Comparison of ENCODE assay signal across 1 cellular context in the genomic region with DNA sequence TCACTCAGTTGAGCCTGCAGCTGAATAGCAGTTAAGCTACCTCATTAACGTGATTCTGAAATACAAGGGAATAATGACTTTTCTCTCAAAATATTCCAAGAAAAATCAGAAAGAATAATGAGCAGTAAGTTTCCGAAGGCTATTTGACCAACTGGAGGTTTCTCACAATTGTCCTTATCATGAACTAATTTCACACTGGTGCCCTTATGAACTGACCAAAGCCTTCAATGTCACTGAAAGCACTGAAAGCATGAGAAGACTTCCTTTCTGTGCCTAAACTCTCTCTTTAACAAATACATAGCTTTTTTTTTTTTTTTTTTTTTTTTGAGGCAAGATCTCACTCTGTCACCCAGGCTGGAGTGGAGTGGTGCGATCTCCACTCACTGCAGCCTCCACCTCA.
TF ChIP-seq lines count a peak whose summit lies in the region.

No MANE protein-coding gene starts in this region.

TF ChIP-seq in GM23338, 12 proteins besides CTCF, POLR2A, EP300 and RAD21 (continued from another document):
- TF ChIP-seq, protein P1, sequence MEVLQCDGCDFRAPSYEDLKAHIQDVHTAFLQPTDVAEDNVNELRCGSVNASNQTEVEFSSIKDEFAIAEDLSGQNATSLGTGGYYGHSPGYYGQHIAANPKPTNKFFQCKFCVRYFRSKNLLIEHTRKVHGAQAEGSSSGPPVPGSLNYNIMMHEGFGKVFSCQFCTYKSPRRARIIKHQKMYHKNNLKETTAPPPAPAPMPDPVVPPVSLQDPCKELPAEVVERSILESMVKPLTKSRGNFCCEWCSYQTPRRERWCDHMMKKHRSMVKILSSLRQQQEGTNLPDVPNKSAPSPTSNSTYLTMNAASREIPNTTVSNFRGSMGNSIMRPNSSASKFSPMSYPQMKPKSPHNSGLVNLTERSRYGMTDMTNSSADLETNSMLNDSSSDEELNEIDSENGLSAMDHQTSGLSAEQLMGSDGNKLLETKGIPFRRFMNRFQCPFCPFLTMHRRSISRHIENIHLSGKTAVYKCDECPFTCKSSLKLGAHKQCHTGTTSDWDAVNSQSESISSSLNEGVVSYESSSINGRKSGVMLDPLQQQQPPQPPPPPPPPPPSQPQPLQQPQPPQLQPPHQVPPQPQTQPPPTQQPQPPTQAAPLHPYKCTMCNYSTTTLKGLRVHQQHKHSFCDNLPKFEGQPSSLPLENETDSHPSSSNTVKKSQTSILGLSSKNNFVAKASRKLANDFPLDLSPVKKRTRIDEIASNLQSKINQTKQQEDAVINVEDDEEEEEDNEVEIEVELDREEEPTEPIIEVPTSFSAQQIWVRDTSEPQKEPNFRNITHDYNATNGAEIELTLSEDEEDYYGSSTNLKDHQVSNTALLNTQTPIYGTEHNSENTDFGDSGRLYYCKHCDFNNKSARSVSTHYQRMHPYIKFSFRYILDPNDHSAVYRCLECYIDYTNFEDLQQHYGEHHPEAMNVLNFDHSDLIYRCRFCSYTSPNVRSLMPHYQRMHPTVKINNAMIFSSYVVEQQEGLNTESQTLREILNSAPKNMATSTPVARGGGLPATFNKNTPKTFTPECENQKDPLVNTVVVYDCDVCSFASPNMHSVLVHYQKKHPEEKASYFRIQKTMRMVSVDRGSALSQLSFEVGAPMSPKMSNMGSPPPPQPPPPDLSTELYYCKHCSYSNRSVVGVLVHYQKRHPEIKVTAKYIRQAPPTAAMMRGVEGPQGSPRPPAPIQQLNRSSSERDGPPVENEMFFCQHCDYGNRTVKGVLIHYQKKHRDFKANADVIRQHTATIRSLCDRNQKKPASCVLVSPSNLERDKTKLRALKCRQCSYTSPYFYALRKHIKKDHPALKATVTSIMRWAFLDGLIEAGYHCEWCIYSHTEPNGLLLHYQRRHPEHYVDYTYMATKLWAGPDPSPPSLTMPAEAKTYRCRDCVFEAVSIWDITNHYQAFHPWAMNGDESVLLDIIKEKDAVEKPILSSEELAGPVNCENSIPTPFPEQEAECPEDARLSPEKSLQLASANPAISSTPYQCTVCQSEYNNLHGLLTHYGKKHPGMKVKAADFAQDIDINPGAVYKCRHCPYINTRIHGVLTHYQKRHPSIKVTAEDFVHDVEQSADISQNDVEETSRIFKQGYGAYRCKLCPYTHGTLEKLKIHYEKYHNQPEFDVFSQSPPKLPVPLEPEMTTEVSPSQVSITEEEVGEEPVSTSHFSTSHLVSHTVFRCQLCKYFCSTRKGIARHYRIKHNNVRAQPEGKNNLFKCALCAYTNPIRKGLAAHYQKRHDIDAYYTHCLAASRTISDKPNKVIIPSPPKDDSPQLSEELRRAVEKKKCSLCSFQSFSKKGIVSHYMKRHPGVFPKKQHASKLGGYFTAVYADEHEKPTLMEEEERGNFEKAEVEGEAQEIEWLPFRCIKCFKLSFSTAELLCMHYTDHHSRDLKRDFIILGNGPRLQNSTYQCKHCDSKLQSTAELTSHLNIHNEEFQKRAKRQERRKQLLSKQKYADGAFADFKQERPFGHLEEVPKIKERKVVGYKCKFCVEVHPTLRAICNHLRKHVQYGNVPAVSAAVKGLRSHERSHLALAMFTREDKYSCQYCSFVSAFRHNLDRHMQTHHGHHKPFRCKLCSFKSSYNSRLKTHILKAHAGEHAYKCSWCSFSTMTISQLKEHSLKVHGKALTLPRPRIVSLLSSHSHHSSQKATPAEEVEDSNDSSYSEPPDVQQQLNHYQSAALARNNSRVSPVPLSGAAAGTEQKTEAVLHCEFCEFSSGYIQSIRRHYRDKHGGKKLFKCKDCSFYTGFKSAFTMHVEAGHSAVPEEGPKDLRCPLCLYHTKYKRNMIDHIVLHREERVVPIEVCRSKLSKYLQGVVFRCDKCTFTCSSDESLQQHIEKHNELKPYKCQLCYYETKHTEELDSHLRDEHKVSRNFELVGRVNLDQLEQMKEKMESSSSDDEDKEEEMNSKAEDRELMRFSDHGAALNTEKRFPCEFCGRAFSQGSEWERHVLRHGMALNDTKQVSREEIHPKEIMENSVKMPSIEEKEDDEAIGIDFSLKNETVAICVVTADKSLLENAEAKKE (CRISPR knock-in tag; IDR thresholded peaks at IDR 0.05), result no peak
